Comparison of ENCODE assay signal across 8 cellular contexts in genomic region chr22:44625981-44626687, GRCh38.
DNase-seq lines count a peak whose midpoint lies in the region; ATAC-seq and TF ChIP-seq lines count a peak whose summit lies in the region.

No MANE protein-coding gene starts in this region.

- no peak overlapping the region for H3K4me3 Mint-ChIP-seq in activated B cell treated with CpG ODN at 0.5 μM for 24 hours
- no peak overlapping the region for H3K4me3 Mint-ChIP-seq in MCF 10A (ENCODE audit: unreplicated experiment)

- peaks cover 1% of the 10 kb centered on the region for H3K9me3 Mint-ChIP-seq in activated B cell treated with CpG ODN at 0.5 μM for 24 hours
- no peaks in the 10 kb centered on the region for H3K9me3 Mint-ChIP-seq in MCF 10A (ENCODE audit: unreplicated experiment)

- peak; percentile 29 for DNase-seq in NCI-H1436 (lab: John Stamatoyannopoulos, UW)
- DNase-seq in NCI-H1436 treated with DMSO at 0.1 percent for 48 hours (lab: John Stamatoyannopoulos, UW): no peak
- DNase-seq in NCI-H2107 (lab: John Stamatoyannopoulos, UW): peak; percentile 26
- peak; percentile 67 for DNase-seq in activated B cell treated with CpG ODN at 0.5 μM for 24 hours
- DNase-seq in MCF 10A (ENCODE audit: unreplicated experiment): peak; percentile 67
- peak; percentile 38 for DNase-seq in iris pigment epithelial cell (ENCODE audit: low read depth)
- DNase-seq in stimulated activated CD4-positive, alpha-beta T cell treated with anti-CD3 and anti-CD28 coated beads, Interleukin-15, amount 100 ng/mL, for 48 hours (ENCODE audit: low read depth in 2 of 2): peak; percentile 52 to 64

- POLR2A ChIA-PET in activated B cell treated with CpG ODN at 0.5 μM for 24 hours (lab: Charles Lee): interaction anchor here (0.6 kb wide), 1 partner anchor 10 kb away, joined by 3 read pairs; no protein-coding TSS in a partner anchor
- POLR2A ChIA-PET in MCF 10A (lab: Yijun Ruan, JAX): no interaction called here

- H3K4me1 Mint-ChIP-seq in activated B cell treated with CpG ODN at 0.5 μM for 24 hours (no peaks in the 10 kb centered on the region), MCF 10A (ENCODE audit: insufficient read depth, unreplicated experiment) (no peaks in the 10 kb centered on the region)

- ATAC-seq in activated B cell treated with CpG ODN at 0.5 μM for 24 hours (ENCODE audit: low read depth) (peak; percentile 90), GM18873 (IDR thresholded peaks at IDR 0.05; ENCODE audit: low FRiP score, unreplicated experiment) (no peak)

- H3K27ac Mint-ChIP-seq in activated B cell treated with CpG ODN at 0.5 μM for 24 hours (no peak overlapping the region), MCF 10A (ENCODE audit: low read depth, unreplicated experiment) (no peak overlapping the region)

- TF ChIP-seq CTCF in activated B cell treated with CpG ODN at 0.5 μM for 24 hours (IDR thresholded peaks at IDR 0.05) (peak; percentile 55), MCF 10A (IDR thresholded peaks at IDR 0.05; ENCODE audit: unreplicated experiment) (peak; percentile 97)

- BruUV-seq in MCF 10A (replicated peaks; lab: Mats Ljungman, UMichigan): no TSS peak

- intact Hi-C loops in activated B cell treated with CpG ODN at 0.5 μM for 24 hours (cut with micrococcal nuclease) (loop anchor here (1.0 to 2.0 kb wide), 3 partner anchors 633 to 1395 kb away; no protein-coding TSS in a partner anchor), MCF 10A (cut with micrococcal nuclease) (loop anchor here (1.0 to 10.0 kb wide), 7 partner anchors 59 to 801 kb away; no protein-coding TSS in a partner anchor)

- CTCF ChIA-PET in activated B cell treated with CpG ODN at 0.5 μM for 24 hours (lab: Charles Lee): interaction anchor here (0.9 to 5.0 kb wide), 8 partner anchors 541 to 1239 kb away, joined by 3 to 36 read pairs (median 3); no protein-coding TSS in a partner anchor
- CTCF ChIA-PET in MCF 10A (lab: Yijun Ruan, JAX): interaction anchor here (0.6 to 6.5 kb wide), 32 partner anchors 9 to 1111 kb away, joined by 3 to 92 read pairs (median 3); no protein-coding TSS in a partner anchor

- peaks cover 16% of the 10 kb centered on the region for H3K27me3 Mint-ChIP-seq in activated B cell treated with CpG ODN at 0.5 μM for 24 hours
- H3K27me3 Mint-ChIP-seq in MCF 10A (ENCODE audit: insufficient read depth, unreplicated experiment): peaks cover 27% of the 10 kb centered on the region

- H3K36me3 Mint-ChIP-seq in activated B cell treated with CpG ODN at 0.5 μM for 24 hours (ENCODE audit: low read depth) (no peaks in the 10 kb centered on the region), MCF 10A (ENCODE audit: insufficient read depth, unreplicated experiment) (no peaks in the 10 kb centered on the region)
